ENCODE assay signal across 9 cellular contexts in the genomic region with DNA sequence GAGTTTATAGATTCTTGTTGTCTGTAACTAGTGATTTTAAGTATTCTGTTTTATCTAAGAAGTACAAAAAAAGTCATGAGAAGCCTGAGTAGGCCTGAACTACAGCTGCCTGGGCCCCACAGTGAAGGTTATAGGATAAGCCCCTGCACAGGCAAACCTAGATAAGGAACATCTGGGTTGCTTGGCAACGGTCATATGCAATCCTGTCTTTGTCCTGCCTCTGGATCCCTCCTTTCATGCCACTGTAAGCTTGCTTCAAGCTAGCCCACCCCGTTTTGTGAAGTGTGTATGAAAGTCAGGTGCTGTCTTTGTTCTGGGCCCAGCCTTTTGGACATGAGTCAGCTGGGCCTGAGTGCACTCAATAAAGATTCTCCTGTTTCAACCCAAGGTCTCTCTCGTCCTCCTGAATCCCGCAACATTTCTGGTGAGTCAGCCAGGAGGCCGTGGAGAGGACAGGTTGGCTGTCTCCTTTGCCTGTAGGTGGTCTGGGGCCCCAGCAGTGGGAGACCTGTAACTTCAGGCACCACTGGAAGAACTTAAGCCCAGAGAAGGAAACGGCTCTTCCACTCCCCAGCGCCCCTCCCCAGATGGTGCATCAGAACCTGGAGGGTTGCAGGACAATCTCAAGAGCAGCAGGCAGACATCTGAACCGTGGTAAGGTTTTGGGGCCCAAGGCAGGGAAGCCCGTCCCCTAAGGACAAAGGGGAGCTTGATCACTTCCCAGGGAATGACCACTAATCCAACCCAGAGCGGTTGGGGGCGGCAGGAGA. TPM values are rescaled to one million over a fixed set of nuclear protein-coding genes. Genes with fewer than 3 reads are reported as not detected.
DNase-seq lines count a peak whose midpoint lies in the region; FAIRE-seq and TF ChIP-seq lines count a peak whose summit lies in the region.
"Had no signal": no experiment of that assay in that cellular context is flagged by ENCODE, and none has a peak within 500 bp of the region (broad histone marks: within the 10 kb centered on the region; RNA-seq: fewer than 3 reads in every experiment).

No MANE protein-coding gene starts in this region.

- no peak for FAIRE-seq in RCC 7860 (lab: Jason Lieb, UNC)

- H2BK5ac ChIP-seq in H9 (ENCODE audit: insufficient read length, low read length) (no peak overlapping the region), neuronal stem cell (ENCODE audit: low read length) (peak overlapping the region; percentile 96)

- H2BK12ac ChIP-seq in H9 (ENCODE audit: insufficient read length, low read depth, low read length) (peak overlapping the region; percentile 16), neuronal stem cell (ENCODE audit: low read length) (no peak overlapping the region)

- TF ChIP-seq POLR2A in vagina (IDR thresholded peaks at IDR 0.05): no peak

- WGBS in H9 (ENCODE audit: extremely low coverage, insufficient read length, low lambda C conversion rate): no CpG with 5 or more reads among the region's 11 CpGs
- no CpG with 5 or more reads among the region's 11 CpGs for WGBS in neuronal stem cell (ENCODE audit: extremely low coverage in 2 of 2, insufficient read length in 2 of 2, insufficient replicate concordance in 1 of 2), 2 donors

- H3K27me3 Mint-ChIP-seq in H9 (ENCODE audit: low read depth) (no peaks in the 10 kb centered on the region), immature natural killer cell (ENCODE audit: low read depth in 3 of 3) (peaks cover 0 to 3% (median 1%) of the 10 kb centered on the region in 3 donors)
- H3K27me3 Mint-ChIP-seq: naive thymus-derived CD4-positive, alpha-beta T cell had no signal

- peak overlapping the region; percentile 12 for H3K18ac ChIP-seq in H9 (ENCODE audit: insufficient read length, low read depth, low read length)
- peak overlapping the region; percentile 60 for H3K18ac ChIP-seq in neuronal stem cell (ENCODE audit: low read length)

- H3K23me2 ChIP-seq in H9 (ENCODE audit: insufficient read length, low read depth, low read length, poor library complexity, severe bottlenecking): peaks cover 6% of the 10 kb centered on the region

- H3K9me3 Mint-ChIP-seq in H9 (peaks cover 11 to 17% of the 10 kb centered on the region in 2 experiments; a peak in 4 of 5 replicates), immature natural killer cell (peaks cover 0 to 2% (median 0%) of the 10 kb centered on the region in 6 donors)
- H3K9me3 Mint-ChIP-seq: naive thymus-derived CD4-positive, alpha-beta T cell had no signal

- H3K23ac ChIP-seq in H9 (ENCODE audit: insufficient read length, low read depth, low read length): no peak overlapping the region
- H3K23ac ChIP-seq in neuronal stem cell (ENCODE audit: low read depth, low read length, poor library complexity): no peak overlapping the region

- H3K79me1 ChIP-seq in H9 (ENCODE audit: insufficient read depth, low read depth, low read length, poor library complexity, severe bottlenecking) (no peaks in the 10 kb centered on the region), neuronal stem cell (ENCODE audit: low read depth, low read length) (no peaks in the 10 kb centered on the region)

- no peak overlapping the region for H4K8ac ChIP-seq in H9 (replicated peaks; ENCODE audit: insufficient read length, low read depth, low read length)
- no peak overlapping the region for H4K8ac ChIP-seq in neuronal stem cell (ENCODE audit: low read depth, low read length)

- H3K4me3 ChIP-seq in dorsolateral prefrontal cortex (peak overlapping the region in 32 of 59 donors; percentile 34 to 80 (median 66)), neuronal stem cell (ENCODE audit: low read length in 2 of 2) (peak overlapping the region in 1 of 2 donors; percentile 53), vagina (peak overlapping the region in 1 of 2 donors; percentile 46)

- H3K56ac ChIP-seq in H9 (ENCODE audit: insufficient read length, low read depth, low read length): no peak overlapping the region

- intact Hi-C loops in dorsolateral prefrontal cortex (cut with DNase I): no loop called here
- intact Hi-C loops in vagina (cut with DNase I): no loop called here

- no peaks in the 10 kb centered on the region for H3K36me3 ChIP-seq in neuronal stem cell (replicated peaks in 1 of 2; ENCODE audit: control insufficient read depth in 2 of 2, insufficient read depth in 2 of 2, low read length in 2 of 2)
- no peaks in the 10 kb centered on the region for H3K36me3 ChIP-seq in vagina

- H4K5ac ChIP-seq in H9 (ENCODE audit: insufficient read length, low read depth, low read length): no peak overlapping the region

- H3K4me2 ChIP-seq in H9 (ENCODE audit: insufficient read depth, insufficient read length, low read length) (peak overlapping the region; percentile 48), neuronal stem cell (ENCODE audit: insufficient read depth, low read length, poor library complexity, severe bottlenecking) (peak overlapping the region; percentile 35)

- H2BK15ac ChIP-seq in H9 (ENCODE audit: low read depth, low read length): no peak overlapping the region
- H2BK15ac ChIP-seq in neuronal stem cell (ENCODE audit: low read length): peak overlapping the region; percentile 0

- H3K14ac ChIP-seq in H9 (ENCODE audit: insufficient read depth, low read length) (peak overlapping the region; percentile 6; the same call in 1 of the 2 replicates), neuronal stem cell (ENCODE audit: low read length) (no peak overlapping the region)

- H3K27ac ChIP-seq in H9 (ENCODE audit: insufficient read length, low read depth, low read length) (peak overlapping the region; percentile 52), dorsolateral prefrontal cortex (peak overlapping the region in 1 of 59 donors; percentile 8), neuronal stem cell (replicated peaks; ENCODE audit: low read length) (peak overlapping the region; percentile 100), vagina (no peak overlapping the region)

- H2BK20ac ChIP-seq in H9 (ENCODE audit: low read depth, low read length, poor library complexity, severe bottlenecking): no peak overlapping the region

- H3K27ac Mint-ChIP-seq in H9 (no peak overlapping the region), immature natural killer cell (no peak overlapping the region)

- no peak overlapping the region for H2AK5ac ChIP-seq in H9 (ENCODE audit: insufficient read length, low read length)
- H2AK5ac ChIP-seq in neuronal stem cell (ENCODE audit: low read depth, low read length): peak overlapping the region; percentile 66

- H3K4me3 Mint-ChIP-seq in H9 (no peak overlapping the region), immature natural killer cell (no peak overlapping the region)

- H3K4me1 Mint-ChIP-seq in H9 (peaks cover 11 to 30% of the 10 kb centered on the region in 2 experiments; a peak in 3 of 4 replicates), immature natural killer cell (peaks cover 16 to 17% of the 10 kb centered on the region in 2 donors)

- H2AFZ ChIP-seq in H9 (ENCODE audit: low read length) (no peak overlapping the region), neuronal stem cell (ENCODE audit: low read length) (peak overlapping the region; percentile 90)

- H4K91ac ChIP-seq in H9 (ENCODE audit: insufficient read length, low read depth, low read length) (no peak overlapping the region), neuronal stem cell (ENCODE audit: low read depth, low read length, poor library complexity) (peak overlapping the region; percentile 57)

- TF ChIP-seq CTCF in H9 (conservative IDR thresholded peaks at IDR 0.05) (no peak), dorsolateral prefrontal cortex (IDR thresholded peaks at IDR 0.05 in 54 of 56, conservative IDR thresholded peaks at IDR 0.05 in 2 of 56; ENCODE audit: low read depth in 1 of 56, partially characterized antibody in 56 of 56) (no peak), vagina (IDR thresholded peaks at IDR 0.05) (no peak)

- no peaks in the 10 kb centered on the region for H4K20me1 ChIP-seq in H9 (ENCODE audit: control insufficient read depth, insufficient read depth, insufficient read length)

- no peaks in the 10 kb centered on the region for H3K9me3 ChIP-seq in H9 (ENCODE audit: control insufficient read depth, low read depth, low read length)
- peaks cover 0 to 21% of the 10 kb centered on the region in 2 donors for H3K9me3 ChIP-seq in neuronal stem cell (replicated peaks in 1 of 2; ENCODE audit: control insufficient read depth in 2 of 2, insufficient read depth in 1 of 2, low read depth in 1 of 2, low read length in 2 of 2)
- H3K9me3 ChIP-seq in vagina: no peaks in the 10 kb centered on the region

- DNase-seq in H9 (peak; percentile 44), NCI-H524 treated with DMSO at 0.1 percent for 48 hours (lab: John Stamatoyannopoulos, UW) (peak; percentile 6), dorsolateral prefrontal cortex (no peak), neuronal stem cell (ENCODE audit: low spot score) (no peak), inferior parietal cortex (ENCODE audit: extremely low spot score) (no peak), immature natural killer cell (no peak), RCC 7860 (ENCODE audit: low spot score) (no peak), vagina (ENCODE audit: extremely low spot score in 2 of 2) (no peak)
- DNase-seq: naive thymus-derived CD4-positive, alpha-beta T cell had no signal

- H3K36me3 Mint-ChIP-seq in H9 (ENCODE audit: insufficient read depth in 1 of 3, low read depth in 3 of 3) (peaks cover 8 to 30% (median 13%) of the 10 kb centered on the region in 3 experiments; a peak in 6 of 7 replicates), immature natural killer cell (no peaks in the 10 kb centered on the region)

- H3K4me1 ChIP-seq in H9 (ENCODE audit: insufficient read depth, low read length): peaks cover 6% of the 10 kb centered on the region; the same call in 1 of the 2 replicates
- H3K4me1 ChIP-seq in neuronal stem cell (ENCODE audit: control insufficient read depth in 2 of 2, insufficient read depth in 1 of 2, low read depth in 1 of 2, low read length in 2 of 2): peaks cover 18 to 24% of the 10 kb centered on the region in 2 donors
- H3K4me1 ChIP-seq in vagina: peaks cover 18% of the 10 kb centered on the region

- no peaks in the 10 kb centered on the region for H3K79me2 ChIP-seq in H9 (ENCODE audit: insufficient read depth, low read length)

- peak overlapping the region; percentile 10 for H3T11ph ChIP-seq in H9 (ENCODE audit: low read length)

- H3K27me3 ChIP-seq in H9 (ENCODE audit: insufficient read depth, low read length): no peaks in the 10 kb centered on the region
- H3K27me3 ChIP-seq in dorsolateral prefrontal cortex: no peaks in the 10 kb centered on the region
- no peaks in the 10 kb centered on the region for H3K27me3 ChIP-seq in neuronal stem cell (ENCODE audit: control insufficient read depth in 3 of 3, insufficient read depth in 3 of 3, low read depth in 1 of 3, low read length in 3 of 3)
- no peaks in the 10 kb centered on the region for H3K27me3 ChIP-seq in vagina

- H3K4ac ChIP-seq in H9 (ENCODE audit: low read depth, low read length) (no peak overlapping the region; the same call in 1 of the 2 replicates), neuronal stem cell (ENCODE audit: low read length) (no peak overlapping the region)

- H2BK120ac ChIP-seq in H9 (ENCODE audit: low read depth, low read length, poor library complexity, severe bottlenecking) (no peak overlapping the region), neuronal stem cell (ENCODE audit: low read depth, low read length) (peak overlapping the region; percentile 5)

- H3K9ac ChIP-seq in H9 (ENCODE audit: extremely low read depth, insufficient read length, low read length): no peak overlapping the region
- peak overlapping the region; percentile 25 for H3K9ac ChIP-seq in neuronal stem cell (ENCODE audit: low read depth, low read length, poor library complexity)

RNA-seq across cellular contexts. Expression of a gene that starts 8.2 kb away (rescaled TPM):
- 0.15 and 0.50 TPM in 2 replicates for total RNA-seq in H9 (2021)
- 1 to 10 TPM in 1 of 120 experiments, under 1 TPM in 11, not detected in 108; 0.12 to 1.4 (median 0.27) TPM for total RNA-seq in dorsolateral prefrontal cortex
- polyA plus RNA-seq in neuronal stem cell (2013, experiment 1 of 2): 0.03 TPM
- 0.24 TPM for polyA plus RNA-seq in neuronal stem cell (2013, experiment 2 of 2)
- not detected for polyA plus RNA-seq in immature natural killer cell
- total RNA-seq in vagina: not detected
- total RNA-seq: naive thymus-derived CD4-positive, alpha-beta T cell had no signal

RNA-seq across cellular contexts. Expression of a gene that starts 30.7 kb away (rescaled TPM):
- total RNA-seq in H9 (2021) (51.6 and 56.0 TPM in 2 replicates), dorsolateral prefrontal cortex (100 to 1,000 TPM in 13 of 120 experiments, 10 to 100 TPM in 107; 27.6 to 121 (median 80.1) TPM), vagina (3.9 TPM)
- 82.5 TPM for polyA plus RNA-seq in neuronal stem cell (2013, experiment 1 of 2)
- 81.2 TPM for polyA plus RNA-seq in neuronal stem cell (2013, experiment 2 of 2)
- under 1 TPM in 2 of 3 donors, not detected in 1; 0.11 to 0.20 TPM for polyA plus RNA-seq in immature natural killer cell

Comparison
In these comparisons a context has a peak if more than half of its experiments do, and no peak if none do; other contexts are left out.
1. DNase-seq: peak in H9 (single experiment) and NCI-H524 treated with DMSO at 0.1 percent for 48 hours (single experiment); none in dorsolateral prefrontal cortex (0 of 10), neuronal stem cell (single experiment), inferior parietal cortex (single experiment), immature natural killer cell (0 of 3), RCC 7860 (single experiment) and vagina (0 of 2).